Comparison of ENCODE assay signal across 1 cellular context in the genomic region with DNA sequence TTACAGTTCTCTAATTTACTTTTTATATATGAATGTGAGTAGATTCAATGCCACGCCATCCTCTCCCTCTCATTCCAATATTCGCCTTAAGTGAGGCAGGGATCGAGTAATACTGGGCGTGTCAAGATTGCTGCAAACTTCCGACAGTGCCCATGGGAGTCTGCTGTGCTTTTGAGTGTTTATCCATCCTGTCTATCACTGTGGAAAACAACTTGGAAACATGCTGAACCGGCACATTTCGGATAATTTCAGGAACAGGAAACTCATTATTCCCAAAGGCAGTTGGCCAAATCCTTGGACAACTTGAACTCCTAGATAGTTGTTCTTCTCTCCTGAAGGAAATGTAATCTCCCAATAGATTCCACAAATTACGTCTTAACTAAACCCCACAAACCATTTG.
TF ChIP-seq lines count a peak whose summit lies in the region.

No MANE protein-coding gene starts in this region.

TF ChIP-seq in endothelial cell of umbilical vein, 7 proteins besides CTCF, POLR2A, EP300 and RAD21 (continued from another document):
- no peak for TF ChIP-seq GATA2 (IDR thresholded peaks at IDR 0.05; ENCODE audit: insufficient read depth, insufficient read length, low read depth, low read length)
